Comparison of ENCODE assay signal across 10 cellular contexts in the genomic region with DNA sequence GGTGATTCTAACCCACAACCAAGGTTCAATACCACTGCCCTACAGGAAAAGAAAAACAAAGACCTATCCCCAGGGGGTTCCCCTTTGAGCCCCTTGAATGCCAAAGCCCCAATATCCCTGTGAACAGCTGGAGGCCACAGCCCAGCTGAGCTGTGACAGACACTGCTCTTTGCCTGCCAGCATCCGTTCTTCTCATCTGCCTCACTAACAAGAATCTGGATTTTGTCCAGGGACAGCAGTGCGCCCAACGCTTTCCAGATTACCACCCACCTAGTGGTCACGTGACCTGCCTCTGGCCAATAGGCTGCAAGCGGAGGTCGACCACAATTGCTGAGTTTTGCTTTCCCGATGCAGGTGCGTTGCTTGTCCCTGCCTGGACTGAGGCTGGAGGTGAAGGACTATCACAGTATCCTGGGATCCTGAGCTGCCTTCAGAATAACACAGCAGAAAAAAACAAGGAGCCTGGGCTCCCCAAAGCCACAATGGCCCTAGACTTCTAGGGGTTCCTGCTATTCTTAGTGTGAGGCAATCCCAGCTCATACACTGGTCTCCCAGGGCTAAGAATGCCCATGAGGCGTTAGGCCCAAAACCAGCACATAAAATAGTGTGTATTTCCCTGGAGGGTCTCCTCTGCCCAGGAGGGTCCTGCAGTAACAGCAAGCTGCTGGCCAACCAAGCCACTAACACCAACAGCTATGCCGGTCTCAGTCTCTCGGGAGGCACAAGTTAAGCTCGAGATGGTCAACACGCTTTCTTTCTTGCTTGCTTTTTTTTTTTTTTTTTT. TPM values are rescaled to one million over a fixed set of nuclear protein-coding genes. Genes with fewer than 3 reads are reported as not detected.
A peak's percentile ranks its signal among the peaks of the same experiment; 100 is the strongest.
DNase-seq lines count a peak whose midpoint lies in the region; ATAC-seq lines count a peak whose summit lies in the region.
"Had no signal": no experiment of that assay in that cellular context is flagged by ENCODE, and none has a peak within 500 bp of the region (broad histone marks: within the 10 kb centered on the region; RNA-seq: fewer than 3 reads in every experiment).

No MANE protein-coding gene starts in this region.

- no peak overlapping the region for H3K4me3 Mint-ChIP-seq in activated CD4-positive, alpha-beta memory T cell treated with anti-CD3 and anti-CD28 coated beads, Interleukin-2, amount 10 ng/mL, durations not matched to agents 7 days and 5 days

- H3K9me3 ChIP-seq in MG63 (no peaks in the 10 kb centered on the region), iPS-18c (ENCODE audit: control insufficient read depth, insufficient read depth, low read length) (no peaks in the 10 kb centered on the region)

- no peaks in the 10 kb centered on the region for H3K27me3 Mint-ChIP-seq in activated CD4-positive, alpha-beta memory T cell treated with anti-CD3 and anti-CD28 coated beads, Interleukin-2, amount 10 ng/mL, durations not matched to agents 7 days and 5 days

- no peak overlapping the region for H3K27ac ChIP-seq in substantia nigra (ENCODE audit: low read depth, low read length, poor library complexity, severe bottlenecking)

- POLR2A ChIA-PET in activated CD4-positive, alpha-beta memory T cell treated with anti-CD3 and anti-CD28 coated beads, Interleukin-2, amount 10 ng/mL, durations not matched to agents 7 days and 5 days (lab: Charles Lee), result no interaction called here

- ATAC-seq in GM18519 (IDR thresholded peaks at IDR 0.05; ENCODE audit: low FRiP score, unreplicated experiment), result no peak

- H3K27me3 ChIP-seq in MG63, result 0 out of 2 replicates have a peak, but pooled peaks cover 2% of the 10 kb centered on the region

- no peak overlapping the region for H3K27ac Mint-ChIP-seq in activated CD4-positive, alpha-beta memory T cell treated with anti-CD3 and anti-CD28 coated beads, Interleukin-2, amount 10 ng/mL, durations not matched to agents 7 days and 5 days

- peaks cover 58% of the 10 kb centered on the region for H3K36me3 Mint-ChIP-seq in activated CD4-positive, alpha-beta memory T cell treated with anti-CD3 and anti-CD28 coated beads, Interleukin-2, amount 10 ng/mL, durations not matched to agents 7 days and 5 days (ENCODE audit: low read depth)

- peaks cover 6% of the 10 kb centered on the region for H3K4me1 Mint-ChIP-seq in activated CD4-positive, alpha-beta memory T cell treated with anti-CD3 and anti-CD28 coated beads, Interleukin-2, amount 10 ng/mL, durations not matched to agents 7 days and 5 days

- no peaks in the 10 kb centered on the region for H3K36me3 ChIP-seq in MG63

- DNase-seq in MG63 (peak; percentile 26), cerebellar cortex (ENCODE audit: low spot score) (peak; percentile 65), substantia nigra (lab: John Stamatoyannopoulos, UW) (peak in 33 of 49 donors; percentile 13 to 95 (median 37)), NCI-H2081 treated with DMSO at 0.1 percent for 48 hours (lab: John Stamatoyannopoulos, UW) (no peak), amniotic stem cell (lab: John Stamatoyannopoulos, UW) (no peak)
- DNase-seq in activated CD4-positive, alpha-beta memory T cell treated with anti-CD3 and anti-CD28 coated beads, Interleukin-2, amount 10 ng/mL, durations not matched to agents 7 days and 5 days, result no peak
- DNase-seq: activated naive CD4-positive, alpha-beta T cell treated with anti-CD3 and anti-CD28 coated beads, Interleukin-2, amount 50 U/mL, for 16 hours; stimulated activated CD8-positive, alpha-beta memory T cell treated with anti-CD3 and anti-CD28 coated beads, Interleukin-4, amount 100 ng/mL, for 48 hours had no signal

- H3K9me3 Mint-ChIP-seq in activated CD4-positive, alpha-beta memory T cell treated with anti-CD3 and anti-CD28 coated beads, Interleukin-2, amount 10 ng/mL, durations not matched to agents 7 days and 5 days, result no peaks in the 10 kb centered on the region

- no peak overlapping the region for H3K4me3 ChIP-seq in MG63
- peak overlapping the region; percentile 29; the same call in 1 of the 2 replicates for H3K4me3 ChIP-seq in iPS-18c (ENCODE audit: insufficient read depth, low read depth, low read length)

- CTCF ChIA-PET in activated CD4-positive, alpha-beta memory T cell treated with anti-CD3 and anti-CD28 coated beads, Interleukin-2, amount 10 ng/mL, durations not matched to agents 7 days and 5 days (lab: Charles Lee), result no interaction called here

RNA-seq across cellular contexts. Expression of a gene that starts 13.8 kb away (rescaled TPM):
- 2.2 and 23.5 TPM in 2 replicates for total RNA-seq in MG63 (2014; rRNA removed; shearing (Covaris generic); ENCODE audit: low replicate concordance)
- total RNA-seq in activated CD4-positive, alpha-beta memory T cell treated with anti-CD3 and anti-CD28 coated beads, Interleukin-2, amount 10 ng/mL, durations not matched to agents 7 days and 5 days, result 10 to 100 TPM; 54.2 to 55.8 TPM

Comparison
In these comparisons a context has a peak if more than half of its experiments do, and no peak if none do; other contexts are left out.
1. DNase-seq: peak in MG63 (single experiment), cerebellar cortex (single experiment) and substantia nigra (33 of 49); none in NCI-H2081 treated with DMSO at 0.1 percent for 48 hours (single experiment), activated CD4-positive, alpha-beta memory T cell treated with anti-CD3 and anti-CD28 coated beads, Interleukin-2, amount 10 ng/mL, durations not matched to agents 7 days and 5 days (single experiment) and amniotic stem cell (single experiment).